In genomic region chr17:67617304-67617899, GRCh38 we compare ENCODE assay signal across 22 cellular contexts.
A peak's percentile ranks its signal among the peaks of the same experiment; 100 is the strongest.
DNase-seq lines count a peak whose midpoint lies in the region; ATAC-seq and TF ChIP-seq lines count a peak whose summit lies in the region.
"Had no signal": no experiment of that assay in that cellular context is flagged by ENCODE, and none has a peak within 500 bp of the region (broad histone marks: within the 10 kb centered on the region; RNA-seq: fewer than 3 reads in every experiment).

No MANE protein-coding gene starts in this region.

- ATAC-seq in CD8-positive, alpha-beta T cell = no peak
- no peak for ATAC-seq in WTC11
- peak; percentile 53 for ATAC-seq in sciatic nerve
- ATAC-seq in omental fat pad (ENCODE audit: low FRiP score) = no peak
- no peak for ATAC-seq in HG03097 (IDR thresholded peaks at IDR 0.05; ENCODE audit: low FRiP score, unreplicated experiment)
- ATAC-seq: GM23338 had no signal

- no peak overlapping the region for H3K4me3 Mint-ChIP-seq in CD8-positive, alpha-beta T cell
- no peak overlapping the region for H3K4me3 Mint-ChIP-seq in WTC11
- H3K4me3 Mint-ChIP-seq: CD4-positive, alpha-beta T cell; GM23338 had no signal

- peaks cover 11% of the 10 kb centered on the region for H3K4me1 Mint-ChIP-seq in CD8-positive, alpha-beta T cell (ENCODE audit: low read depth)
- H3K4me1 Mint-ChIP-seq in WTC11 = 0 out of 2 replicates have a peak, but pooled peaks cover 3% of the 10 kb centered on the region

- H3K4me1 ChIP-seq in CD8-positive, alpha-beta T cell (ENCODE audit: insufficient read depth, low read length) = no peaks in the 10 kb centered on the region
- H3K4me1 ChIP-seq: HAP-1, Peyer's patch, SJSA1 had no signal

- H3K9me3 Mint-ChIP-seq in CD8-positive, alpha-beta T cell = no peaks in the 10 kb centered on the region
- no peaks in the 10 kb centered on the region for H3K9me3 Mint-ChIP-seq in WTC11
- H3K9me3 Mint-ChIP-seq: CD4-positive, alpha-beta T cell; GM23338 had no signal

- H3K4me3 ChIP-seq in CD8-positive, alpha-beta T cell (ENCODE audit: low read depth, low read length) = no peak overlapping the region
- H3K4me3 ChIP-seq: BLaER1, GM23338, HAP-1, Peyer's patch, SJSA1 had no signal

- no peak for TF ChIP-seq CTCF in CD8-positive, alpha-beta T cell (IDR thresholded peaks at IDR 0.05)
- TF ChIP-seq CTCF in WTC11 (IDR thresholded peaks at IDR 0.05) = no peak
- no peak for TF ChIP-seq CTCF in omental fat pad (IDR thresholded peaks at IDR 0.05)

- no peaks in the 10 kb centered on the region for H3K9me3 ChIP-seq in CD8-positive, alpha-beta T cell (ENCODE audit: low read length)
- H3K9me3 ChIP-seq: BLaER1, HAP-1, Peyer's patch, SJSA1 had no signal

- no peak for DNase-seq in CD8-positive, alpha-beta T cell
- DNase-seq in WTC11 (ENCODE audit: low spot score) (no peak), fibroblast of gingiva (ENCODE audit: low read depth) (peak; percentile 33), sciatic nerve (ENCODE audit: low spot score) (no peak), omental fat pad (ENCODE audit: low spot score) (no peak), superior temporal gyrus (ENCODE audit: extremely low spot score) (no peak)
- DNase-seq: CD4-positive, alpha-beta T cell; IMR-90; NCI-H1105; NCI-H146; NCI-H2029; NCI-H2171; NCI-H345; NCI-H524; NCI-H774; Peyer's patch had no signal

- H3K27ac ChIP-seq in CD8-positive, alpha-beta T cell (ENCODE audit: low read depth, low read length) = no peak overlapping the region
- H3K27ac ChIP-seq: BLaER1, KMS-11, Peyer's patch, SJSA1 had no signal

- H3K27me3 ChIP-seq in CD8-positive, alpha-beta T cell (ENCODE audit: insufficient read depth, low read length) = no peaks in the 10 kb centered on the region
- H3K27me3 ChIP-seq: BLaER1, Peyer's patch, SJSA1 had no signal

- H3K36me3 Mint-ChIP-seq in CD8-positive, alpha-beta T cell = peaks cover 35% of the 10 kb centered on the region
- no peaks in the 10 kb centered on the region for H3K36me3 Mint-ChIP-seq in WTC11

- POLR2A ChIA-PET in CD8-positive, alpha-beta T cell (lab: Charles Lee) = no interaction called here
- POLR2A ChIA-PET in WTC11 (lab: Charles Lee) = no interaction called here

- CTCF ChIA-PET in CD8-positive, alpha-beta T cell (lab: Charles Lee) = no interaction called here
- CTCF ChIA-PET in WTC11 (lab: Charles Lee) = no interaction called here

- no peaks in the 10 kb centered on the region for H3K36me3 ChIP-seq in CD8-positive, alpha-beta T cell (ENCODE audit: insufficient read depth, low read length)
- H3K36me3 ChIP-seq: HAP-1, Peyer's patch, SJSA1 had no signal

- intact Hi-C loops in CD8-positive, alpha-beta T cell (cut with DNase I, micrococcal nuclease) = no loop called here
- intact Hi-C loops in sciatic nerve (cut with DNase I) = no loop called here

- H3K27ac Mint-ChIP-seq in CD8-positive, alpha-beta T cell = peak overlapping the region; percentile 65
- peak overlapping the region; percentile 92 for H3K27ac Mint-ChIP-seq in WTC11
- H3K27ac Mint-ChIP-seq: CD4-positive, alpha-beta T cell; GM23338 had no signal

- H3K27me3 Mint-ChIP-seq in CD8-positive, alpha-beta T cell (ENCODE audit: low read depth) = no peaks in the 10 kb centered on the region
- H3K27me3 Mint-ChIP-seq in WTC11 (ENCODE audit: low read depth) = no peaks in the 10 kb centered on the region
- H3K27me3 Mint-ChIP-seq: CD4-positive, alpha-beta T cell had no signal

TF ChIP-seq in WTC11, 78 proteins besides CTCF, POLR2A, EP300 and RAD21:
- no peak for TF ChIP-seq ZBTB21 (CRISPR knock-in tag; IDR thresholded peaks at IDR 0.05; ENCODE audit: borderline replicate concordance)
- no peak for TF ChIP-seq ATF3 (CRISPR knock-in tag; conservative IDR thresholded peaks at IDR 0.05)
- TF ChIP-seq NR3C1 (CRISPR knock-in tag; conservative IDR thresholded peaks at IDR 0.05; ENCODE audit: low read depth) = no peak
- TF ChIP-seq NR1H2 (CRISPR knock-in tag; IDR thresholded peaks at IDR 0.05) = no peak
- no peak for TF ChIP-seq ZNF121 (CRISPR knock-in tag; IDR thresholded peaks at IDR 0.05)
- no peak for TF ChIP-seq ZNF512 (CRISPR knock-in tag; IDR thresholded peaks at IDR 0.05; ENCODE audit: borderline replicate concordance)
- no peak for TF ChIP-seq PREB (CRISPR knock-in tag; IDR thresholded peaks at IDR 0.05; ENCODE audit: borderline replicate concordance)
- TF ChIP-seq ETV6 (CRISPR knock-in tag; IDR thresholded peaks at IDR 0.05) = no peak
- no peak for TF ChIP-seq ERG (CRISPR knock-in tag; IDR thresholded peaks at IDR 0.05)
- no peak for TF ChIP-seq E2F1 (CRISPR knock-in tag; IDR thresholded peaks at IDR 0.05)
- TF ChIP-seq GABPB1 (CRISPR knock-in tag; IDR thresholded peaks at IDR 0.05) = no peak
- no peak for TF ChIP-seq HMGXB4 (CRISPR knock-in tag; IDR thresholded peaks at IDR 0.05)
- TF ChIP-seq CREM (CRISPR knock-in tag; IDR thresholded peaks at IDR 0.05) = no peak
